In the genomic region with DNA sequence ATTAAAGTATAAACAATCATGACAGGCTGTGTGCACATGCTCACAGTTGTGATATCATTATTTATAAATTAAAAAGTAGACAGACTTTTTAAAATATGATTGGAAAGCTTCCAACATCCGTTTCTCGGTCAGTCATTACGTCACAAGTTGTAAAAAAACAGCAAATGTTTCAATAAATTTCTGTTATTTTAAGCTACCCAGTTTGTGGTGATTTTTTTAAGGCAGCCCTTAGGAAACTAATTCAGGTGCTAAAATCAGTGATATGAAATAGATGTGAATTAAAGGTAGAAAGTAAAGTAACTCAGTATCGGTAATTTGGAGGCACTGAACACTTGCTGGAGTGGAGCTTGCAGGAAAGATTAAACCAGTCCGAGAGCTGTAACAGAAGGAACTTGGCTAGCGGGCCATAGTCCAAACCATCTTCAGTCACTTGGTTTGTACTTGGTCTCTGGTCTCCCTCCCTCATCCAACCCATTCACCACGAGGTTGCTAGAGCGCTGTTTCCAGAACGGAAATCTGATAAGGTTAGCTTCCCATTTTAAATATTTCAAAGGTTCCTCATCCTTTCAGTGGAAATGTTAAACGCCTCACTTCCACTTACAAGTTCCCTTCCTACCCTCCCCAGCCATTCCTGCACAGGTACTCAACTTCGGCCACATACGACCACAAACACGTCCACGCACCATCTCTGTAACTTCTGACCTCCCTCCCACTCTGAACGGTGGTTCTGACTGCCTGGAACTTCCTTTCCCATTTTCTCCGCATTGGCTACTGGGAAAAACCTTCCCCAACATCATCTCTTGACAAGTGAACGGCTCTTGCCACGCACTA, we compare ENCODE assay signal across 8 cellular contexts. TPM values are rescaled to one million over a fixed set of nuclear protein-coding genes. Genes with fewer than 3 reads are reported as not detected.
DNase-seq lines count a peak whose midpoint lies in the region; ATAC-seq, FAIRE-seq and TF ChIP-seq lines count a peak whose summit lies in the region.

No MANE protein-coding gene starts in this region.

- CTCF ChIA-PET in AG04449 (lab: Yijun Ruan, JAX), result interaction anchor here (1.1 to 2.9 kb wide), 6 partner anchors 10 to 340 kb away, joined by 3 to 26 read pairs (median 4); no protein-coding TSS in a partner anchor

- ATAC-seq in HG03025 (IDR thresholded peaks at IDR 0.05; ENCODE audit: low FRiP score, unreplicated experiment) (peak; percentile 22), RWPE2 (ENCODE audit: low read depth) (peak; percentile 18)

- H3K9me3 ChIP-seq in RWPE2 (ENCODE audit: severe bottlenecking), result no peaks in the 10 kb centered on the region

- DNase-seq in AG04449 (ENCODE audit: low read depth, low spot score), result no peak
- no peak for DNase-seq in GM12891 (ENCODE audit: insufficient read length, low spot score)
- DNase-seq in RWPE2 (ENCODE audit: low spot score), result no peak
- peak in 19 of 61 donors; percentile 4 to 66 (median 43) for DNase-seq in caudate nucleus (lab: John Stamatoyannopoulos, UW)
- peak; percentile 62 for DNase-seq in kidney glomerular epithelial cell (lab: John Stamatoyannopoulos, UW)
- peak; percentile 6 for DNase-seq in stimulated activated CD8-positive, alpha-beta memory T cell treated with anti-CD3 and anti-CD28 coated beads, Interleukin-15, amount 100 ng/mL, for 1 hour (ENCODE audit: low read depth)
- no peak for DNase-seq in NCI-H774 (lab: John Stamatoyannopoulos, UW)

- FAIRE-seq in GM12891 (lab: Jason Lieb, UNC), result peak; percentile 77

- no peak for TF ChIP-seq CTCF in AG04449 (IDR thresholded peaks at IDR 0.05; ENCODE audit: insufficient read depth, low read length, missing control alignments)
- TF ChIP-seq CTCF in RWPE2 (IDR thresholded peaks at IDR 0.05; ENCODE audit: poor library complexity, severe bottlenecking), result no peak

- H3K4me1 ChIP-seq in RWPE2 (ENCODE audit: insufficient read depth, poor library complexity, severe bottlenecking), result peaks cover 14% of the 10 kb centered on the region

- H3K27me3 ChIP-seq in RWPE2 (ENCODE audit: insufficient read depth, poor library complexity, severe bottlenecking), result no peaks in the 10 kb centered on the region

- POLR2A ChIA-PET in AG04449 (lab: Yijun Ruan, JAX), result no interaction called here

- H3K4me3 ChIP-seq in AG04449 (ENCODE audit: low read depth, low read length), result peak overlapping the region; percentile 96
- H3K4me3 ChIP-seq in RWPE2 (ENCODE audit: severe bottlenecking), result peak overlapping the region; percentile 52

- H3K36me3 ChIP-seq in RWPE2 (ENCODE audit: low read depth), result peaks cover 46% of the 10 kb centered on the region

- no peak for TF ChIP-seq POLR2A in GM12891 (IDR thresholded peaks at IDR 0.05; ENCODE audit: low read depth, low read length)

- H3K27ac ChIP-seq in RWPE2 (ENCODE audit: poor library complexity, severe bottlenecking), result peak overlapping the region; percentile 72
- H3K27ac ChIP-seq in caudate nucleus (ENCODE audit: low read depth, low read length), result peak overlapping the region; percentile 98

TF ChIP-seq in GM12891, 5 proteins besides CTCF, POLR2A, EP300 and RAD21:
- TF ChIP-seq POU2F2 (IDR thresholded peaks at IDR 0.05; ENCODE audit: low read depth, low read length) (no peak), PAX5 (IDR thresholded peaks at IDR 0.05; ENCODE audit: insufficient read depth, low read length, severe bottlenecking) (no peak), SPI1 (IDR thresholded peaks at IDR 0.05; ENCODE audit: low read depth, low read length) (no peak), POLR2AphosphoS5 (IDR thresholded peaks at IDR 0.05; ENCODE audit: low read depth, low read length) (no peak)
TF ChIP-seq in GM12891: peak in this region for 0.

RNA-seq across cellular contexts. Expression of a gene that starts 0.9 kb away (rescaled TPM):
- 41.0 TPM for polyA plus RNA-seq in GM12891 (2012; ENCODE audit: low read depth, missing spikeins)

Comparison
In these comparisons a context has a peak if more than half of its experiments do, and no peak if none do; other contexts are left out.
1. DNase-seq: peak in kidney glomerular epithelial cell (single experiment) and stimulated activated CD8-positive, alpha-beta memory T cell treated with anti-CD3 and anti-CD28 coated beads, Interleukin-15, amount 100 ng/mL, for 1 hour (single experiment); none in AG04449 (single experiment), GM12891 (single experiment), RWPE2 (single experiment) and NCI-H774 (single experiment).